Comparison of ENCODE assay signal across 8 cellular contexts in the genomic region with DNA sequence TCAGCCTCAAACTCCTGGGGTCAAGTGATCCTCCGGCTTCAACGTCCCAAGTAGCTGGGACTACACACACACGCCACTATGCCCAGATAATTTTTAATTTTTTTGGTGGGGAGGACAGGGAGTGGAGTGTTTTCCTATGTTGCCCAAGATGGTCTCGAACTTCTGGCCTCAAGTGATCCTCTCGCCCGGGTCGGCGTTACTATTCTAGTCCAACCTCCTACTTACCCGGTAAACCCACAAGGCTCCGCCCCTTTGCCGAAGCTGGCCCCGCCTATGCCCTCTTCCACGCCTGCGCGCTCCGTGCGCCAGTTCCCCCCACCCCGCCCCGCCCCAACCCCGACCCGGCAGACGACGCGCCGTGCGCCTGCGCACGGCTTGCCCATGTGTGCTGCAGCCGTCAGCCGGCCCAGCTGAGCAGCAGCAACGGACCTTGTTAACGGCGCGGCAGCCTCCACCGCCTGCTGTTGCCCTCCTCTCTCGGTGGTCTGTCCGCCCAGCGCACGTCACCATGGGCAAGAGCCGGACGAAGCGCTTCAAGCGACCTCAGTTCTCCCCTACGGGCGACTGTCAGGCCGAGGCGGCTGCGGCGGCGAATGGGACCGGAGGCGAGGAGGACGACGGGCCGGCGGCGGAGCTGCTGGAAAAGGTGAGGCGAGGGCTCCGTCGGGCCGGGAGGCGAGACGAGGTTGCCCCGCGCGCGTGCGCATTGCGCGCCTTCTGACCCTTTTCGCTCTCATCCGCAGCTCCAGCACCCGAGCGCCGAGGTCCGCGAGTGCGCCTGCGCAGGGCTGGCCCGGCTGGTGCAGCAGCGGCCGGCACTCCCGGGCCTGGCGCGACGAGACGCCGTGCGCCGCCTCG. TPM values are rescaled to one million over a fixed set of nuclear protein-coding genes. Genes with fewer than 3 reads are reported as not detected.
DNase-seq lines count a peak whose midpoint lies in the region; ATAC-seq lines count a peak whose summit lies in the region.

A gene with protein sequence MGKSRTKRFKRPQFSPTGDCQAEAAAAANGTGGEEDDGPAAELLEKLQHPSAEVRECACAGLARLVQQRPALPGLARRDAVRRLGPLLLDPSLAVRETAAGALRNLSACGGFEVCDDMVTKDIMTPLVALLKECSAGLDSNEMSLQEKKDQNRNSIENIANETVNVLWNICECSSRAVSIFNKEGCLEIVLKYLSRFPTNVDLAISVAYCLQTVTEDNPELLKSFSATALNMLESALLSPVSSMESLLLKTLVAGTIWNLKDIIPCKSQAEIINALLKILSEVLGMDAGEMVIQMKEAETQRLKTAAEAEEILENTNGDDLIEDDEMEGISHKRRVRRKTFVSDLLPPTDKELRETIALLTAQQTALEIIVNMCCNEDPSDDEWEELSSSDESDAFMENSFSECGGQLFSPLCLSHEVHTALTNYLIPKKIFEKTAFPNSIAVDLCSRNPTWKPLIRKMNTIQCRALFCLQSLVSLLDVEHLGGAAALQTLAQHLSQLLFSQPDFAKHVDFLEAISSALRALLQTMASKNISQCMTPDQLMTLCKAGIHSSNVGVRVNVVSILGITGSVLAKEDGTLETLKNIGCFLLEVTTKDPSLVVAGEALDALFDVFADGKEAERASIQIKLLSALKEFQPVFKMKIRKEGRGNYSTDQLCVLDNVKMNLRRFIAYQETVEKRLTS (plus strand): TSS at position 347 of the 858 bp plus-strand sequence. CDS start 162 bp downstream, at position 509.

- H3K4me2 ChIP-seq in mesendoderm (ENCODE audit: low read length): peak within 1 kb of the TSS; percentile 28

- peak within 1 kb of the TSS; percentile 30 for H3K18ac ChIP-seq in mesendoderm (ENCODE audit: low read length)

- no CpG with 5 or more reads among the region's 91 CpGs for WGBS in mesendoderm (ENCODE audit: extremely low coverage, insufficient coverage, low lambda C conversion rate)

- no peak within 1 kb of the TSS for H3K4ac ChIP-seq in mesendoderm (ENCODE audit: low read depth, low read length)

- H3K4me3 ChIP-seq in endocrine pancreas (ENCODE audit: control insufficient read depth, insufficient read depth, low read length) (peak within 1 kb of the TSS; percentile 45), mesendoderm (ENCODE audit: low read length) (peak within 1 kb of the TSS; percentile 85)

- H3K36me3 ChIP-seq in endocrine pancreas (ENCODE audit: control insufficient read depth, insufficient read depth, low read length): peaks cover 2% of the 10 kb centered on the region
- H3K36me3 ChIP-seq in mesendoderm (ENCODE audit: control insufficient read depth, insufficient read depth, low read length): peaks cover under 1% of the 10 kb centered on the region

- H2BK120ac ChIP-seq in mesendoderm (ENCODE audit: low read depth, low read length): no peak within 1 kb of the TSS

- no peak within 1 kb of the TSS for H4K5ac ChIP-seq in mesendoderm (ENCODE audit: low read length)

- no peaks in the 10 kb centered on the region for H3K9me3 ChIP-seq in endocrine pancreas (ENCODE audit: control insufficient read depth, low read length)

- no peak within 1 kb of the TSS for H4K8ac ChIP-seq in mesendoderm (ENCODE audit: low read depth, low read length)

- H3K79me2 ChIP-seq in mesendoderm (ENCODE audit: control insufficient read depth, insufficient read depth, low read length): peaks cover 7% of the 10 kb centered on the region

- H3K27me3 ChIP-seq in endocrine pancreas (ENCODE audit: control insufficient read depth, insufficient read depth, low read length): no peaks in the 10 kb centered on the region
- no peaks in the 10 kb centered on the region for H3K27me3 ChIP-seq in mesendoderm (ENCODE audit: insufficient read depth, low read length, poor library complexity)

- H3K9ac ChIP-seq in endocrine pancreas (ENCODE audit: control insufficient read depth, insufficient read depth, low read length) (peak within 1 kb of the TSS; percentile 94), mesendoderm (ENCODE audit: low read length) (peak within 1 kb of the TSS; percentile 98)

- H3K23ac ChIP-seq in mesendoderm (ENCODE audit: low read length): no peak within 1 kb of the TSS

- H3K56ac ChIP-seq in mesendoderm (ENCODE audit: low read length): peak within 1 kb of the TSS; percentile 100

- no peak within 1 kb of the TSS for H2BK15ac ChIP-seq in mesendoderm (replicated peaks; ENCODE audit: low read depth)

- H2AK5ac ChIP-seq in mesendoderm (ENCODE audit: low read length): no peak within 1 kb of the TSS

- peak within 1 kb of the TSS; percentile 91 for H3K27ac ChIP-seq in mesendoderm (ENCODE audit: low read depth, low read length)

- DNase-seq in COLO668 (lab: John Stamatoyannopoulos, UW; ENCODE audit: unreplicated experiment): peak; percentile 93
- peak; percentile 84 for DNase-seq in HT1080 (ENCODE audit: low read depth)
- DNase-seq in NOMO-1 (lab: John Stamatoyannopoulos, UW; ENCODE audit: unreplicated experiment in 2 of 2): peak; percentile 89 to 91
- peak; percentile 86 to 89 for DNase-seq in activated CD8-positive, alpha-beta memory T cell treated with anti-CD3 and anti-CD28 coated beads for 4 hours (ENCODE audit: low read depth in 2 of 2)
- DNase-seq in mesendoderm: peak; percentile 95
- DNase-seq in stimulated activated CD8-positive, alpha-beta memory T cell treated with anti-CD3 and anti-CD28 coated beads, Interleukin-12 subunit alpha, Interleukin-12 subunit beta, amount 100 ng/mL, for 4 hours (ENCODE audit: low read depth): peak; percentile 90

- H3K4me1 ChIP-seq in endocrine pancreas (ENCODE audit: control insufficient read depth, insufficient read depth, low read length) (peaks cover 6% of the 10 kb centered on the region), mesendoderm (ENCODE audit: control insufficient read depth, low read depth, low read length) (peaks cover 4% of the 10 kb centered on the region)

- H2BK5ac ChIP-seq in mesendoderm (ENCODE audit: low read length): peak within 1 kb of the TSS; percentile 88

- peaks cover 6% of the 10 kb centered on the region for H3K79me1 ChIP-seq in mesendoderm (ENCODE audit: low read length)

- ATAC-seq in GM21360 (IDR thresholded peaks at IDR 0.05; ENCODE audit: unreplicated experiment): peak; percentile 78

RNA-seq across cellular contexts. Expression of the gene that starts here (rescaled TPM):
- 24.5 and 27.0 TPM in 2 replicates for total RNA-seq in HT1080 (2014; rRNA removed; shearing (Covaris generic))
- polyA plus RNA-seq in HT1080 (2015; cell fraction: cytosol; rRNA removed): 17.5 and 18.0 TPM in 2 replicates
- 30.4 and 36.9 TPM in 2 replicates for polyA plus RNA-seq in HT1080 (2015; cell fraction: nucleus; rRNA removed)
- 16.3 TPM for polyA plus RNA-seq in mesendoderm (2013, experiment 1 of 2)
- polyA plus RNA-seq in mesendoderm (2013, experiment 2 of 2): 17.4 TPM

Comparison
In these comparisons a context has a peak if more than half of its experiments do, and no peak if none do; other contexts are left out.
1. Peak in every context shown above with its lines: DNase-seq, ATAC-seq, H3K4me3 ChIP-seq and H3K27ac ChIP-seq.